In the genomic region with DNA sequence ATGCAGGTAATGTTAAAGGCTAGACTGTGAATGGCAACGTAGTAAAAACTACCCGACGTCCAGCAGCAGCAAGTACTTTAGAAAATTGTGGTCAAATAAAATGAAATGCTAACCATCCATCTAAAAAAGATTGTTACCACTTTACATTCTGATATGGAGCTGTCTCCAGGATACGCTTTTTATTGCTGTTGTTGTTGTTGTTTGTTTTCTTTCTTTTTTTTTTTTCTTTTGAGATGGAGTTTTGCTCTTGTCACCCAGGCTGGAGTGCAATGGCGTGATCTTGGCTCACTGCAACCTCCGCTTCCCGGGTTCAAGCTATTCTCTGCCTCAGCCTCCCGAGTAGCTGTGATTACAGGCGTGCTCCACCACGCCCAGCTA, we compare ENCODE assay signal across 2 cellular contexts. TPM values are rescaled to one million over a fixed set of nuclear protein-coding genes. Genes with fewer than 3 reads are reported as not detected.
"Had no signal": no experiment of that assay in that cellular context is flagged by ENCODE, and none has a peak within 500 bp of the region (broad histone marks: within the 10 kb centered on the region; RNA-seq: fewer than 3 reads in every experiment).

No MANE protein-coding gene starts in this region.

RNA-seq across cellular contexts. Expression of a gene that starts 45.8 kb away (rescaled TPM):
- polyA plus RNA-seq: immature natural killer cell; naive thymus-derived CD4-positive, alpha-beta T cell had no signal
